In the genomic region with DNA sequence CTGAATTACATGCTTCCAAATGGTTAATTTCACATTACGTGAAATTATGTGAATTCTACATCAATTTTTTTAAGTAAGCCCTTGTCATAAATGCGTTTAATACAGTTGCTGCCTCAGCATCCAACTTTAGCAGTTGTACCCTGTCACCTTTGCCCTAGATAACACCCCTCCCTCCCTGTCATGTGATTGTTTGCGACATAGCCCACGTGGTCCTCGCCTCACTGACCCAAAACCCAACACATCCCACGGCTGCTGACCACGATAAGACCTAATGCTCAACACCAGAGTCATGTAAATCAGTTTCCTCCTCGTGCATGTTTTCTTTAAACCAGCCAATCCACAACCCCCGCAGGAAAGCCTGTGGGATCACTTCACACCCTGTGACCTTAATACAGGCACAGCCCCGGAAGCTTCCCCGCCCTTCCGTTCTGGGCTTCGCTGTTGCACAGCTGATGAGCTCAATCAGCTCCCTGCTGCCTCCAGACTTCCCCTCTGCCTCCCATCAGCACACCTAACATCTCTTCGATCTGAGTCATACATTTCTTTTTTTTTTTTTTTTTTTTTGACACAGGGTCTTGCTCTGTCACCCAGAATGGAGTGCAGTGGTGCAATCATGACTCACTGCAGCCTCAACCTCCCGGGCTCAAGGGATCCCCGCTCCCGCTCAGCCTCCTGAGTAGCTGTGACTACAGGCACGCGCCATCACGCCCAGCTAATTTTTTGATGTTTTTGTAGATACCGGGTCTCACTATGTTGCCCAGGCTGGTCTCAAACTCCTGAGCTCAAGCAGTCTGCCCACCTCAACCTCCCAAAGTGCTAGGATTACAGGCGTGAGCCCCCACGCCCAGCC, we compare ENCODE assay signal across 17 cellular contexts. TPM values are rescaled to one million over a fixed set of nuclear protein-coding genes. Genes with fewer than 3 reads are reported as not detected.
A peak's percentile ranks its signal among the peaks of the same experiment; 100 is the strongest.
DNase-seq lines count a peak whose midpoint lies in the region; ATAC-seq lines count a peak whose summit lies in the region.
"Not testable (repeated sequence)": the region's sequence is repeated elsewhere in the genome, so short reads cannot be mapped to it uniquely, and the experiment has no call there.
"Had no signal": no experiment of that assay in that cellular context is flagged by ENCODE, and none has a peak within 500 bp of the region (broad histone marks: within the 10 kb centered on the region; RNA-seq: fewer than 3 reads in every experiment).

No MANE protein-coding gene starts in this region.

- H3K4me1 Mint-ChIP-seq in memory B cell; stimulated activated naive CD8-positive, alpha-beta T cell treated with anti-CD3 and anti-CD28 coated beads, Interleukin-15, amount 100 ng/mL, for 72 hours: not testable (repeated sequence)

- H3K4me3 Mint-ChIP-seq in memory B cell; stimulated activated naive CD8-positive, alpha-beta T cell treated with anti-CD3 and anti-CD28 coated beads, Interleukin-15, amount 100 ng/mL, for 72 hours: not testable (repeated sequence)

- not testable (repeated sequence) for H3K27ac Mint-ChIP-seq in memory B cell; stimulated activated naive CD8-positive, alpha-beta T cell treated with anti-CD3 and anti-CD28 coated beads, Interleukin-15, amount 100 ng/mL, for 72 hours

- not testable (repeated sequence) for H3K9me3 Mint-ChIP-seq in memory B cell; stimulated activated naive CD8-positive, alpha-beta T cell treated with anti-CD3 and anti-CD28 coated beads, Interleukin-15, amount 100 ng/mL, for 72 hours

- not testable (repeated sequence) for DNase-seq in memory B cell (ENCODE audit: low spot score in 2 of 2); stimulated activated naive CD8-positive, alpha-beta T cell treated with anti-CD3 and anti-CD28 coated beads, Interleukin-15, amount 100 ng/mL, for 72 hours

- not testable (repeated sequence) for H3K27me3 Mint-ChIP-seq in memory B cell; stimulated activated naive CD8-positive, alpha-beta T cell treated with anti-CD3 and anti-CD28 coated beads, Interleukin-15, amount 100 ng/mL, for 72 hours

- H3K36me3 Mint-ChIP-seq in memory B cell, result not testable (repeated sequence)

- peak; percentile 69 for ATAC-seq in GM18498 (IDR thresholded peaks at IDR 0.05; ENCODE audit: unreplicated experiment)
- peak; percentile 68 for ATAC-seq in GM21360 (IDR thresholded peaks at IDR 0.05; ENCODE audit: unreplicated experiment)
- peak; percentile 58 for ATAC-seq in HG02870 (IDR thresholded peaks at IDR 0.05; ENCODE audit: unreplicated experiment)
- peak; percentile 74 for ATAC-seq in HG03378 (IDR thresholded peaks at IDR 0.05; ENCODE audit: unreplicated experiment)
- ATAC-seq in activated CD4-positive, CD25-positive, alpha-beta regulatory T cell treated with anti-CD3 and anti-CD28 coated beads, Interleukin-2, amount 50 U/mL, for 24 hours, result peak; percentile 98 to 99
- ATAC-seq in esophagus mucosa, result peak; percentile 96
- ATAC-seq in memory B cell (ENCODE audit: low read depth), result peak; percentile 92
- ATAC-seq in stimulated activated naive CD8-positive, alpha-beta T cell treated with anti-CD3 and anti-CD28 coated beads, Interleukin-15, amount 100 ng/mL, for 72 hours, result peak; percentile 99

RNA-seq across cellular contexts. Expression of gene TEX28, which starts 10.2 kb away (rescaled TPM):
- not detected for total RNA-seq in esophagus mucosa
- total RNA-seq: cardiac muscle cell, dermis blood vessel endothelial cell, fibroblast of villous mesenchyme, H9, mesenteric fat pad, neural crest cell, smooth muscle cell, subcutaneous adipose tissue had no signal

RNA-seq across cellular contexts. Expression of gene TKTL1, which starts 10.9 kb away (rescaled TPM):
- total RNA-seq in esophagus mucosa, result not detected
- total RNA-seq: cardiac muscle cell, dermis blood vessel endothelial cell, fibroblast of villous mesenchyme, H9, smooth muscle cell had no signal

RNA-seq across cellular contexts. Expression of gene OPN1MW3, which starts 27.3 kb away (rescaled TPM):
- not detected for total RNA-seq in esophagus mucosa
- total RNA-seq: cardiac muscle cell, dermis blood vessel endothelial cell, fibroblast of villous mesenchyme, H9, mesenteric fat pad, neural crest cell, prostate gland, smooth muscle cell, subcutaneous adipose tissue had no signal
